Comparison of ENCODE assay signal across 14 cellular contexts in genomic region chr11:26841818-26842457, GRCh38.
A peak's percentile ranks its signal among the peaks of the same experiment; 100 is the strongest.
DNase-seq lines count a peak whose midpoint lies in the region; ATAC-seq and TF ChIP-seq lines count a peak whose summit lies in the region.
"Had no signal": no experiment of that assay in that cellular context is flagged by ENCODE, and none has a peak within 500 bp of the region (broad histone marks: within the 10 kb centered on the region; RNA-seq: fewer than 3 reads in every experiment).

No MANE protein-coding gene starts in this region.

- peak overlapping the region; percentile 83 for H3K27ac ChIP-seq in ACC112 (ENCODE audit: low read depth, low read length)
- peak overlapping the region; percentile 44 for H3K27ac ChIP-seq in RWPE2 (ENCODE audit: poor library complexity, severe bottlenecking)
- H3K27ac ChIP-seq in colonic mucosa: no peak overlapping the region
- H3K27ac ChIP-seq: A549, WERI-Rb-1 had no signal

- H3K27me3 ChIP-seq in ACC112 (ENCODE audit: insufficient read depth, low read length) (no peaks in the 10 kb centered on the region), RWPE2 (ENCODE audit: insufficient read depth, poor library complexity, severe bottlenecking) (no peaks in the 10 kb centered on the region), colonic mucosa (no peaks in the 10 kb centered on the region)

- no peak for TF ChIP-seq CTCF in RWPE2 (IDR thresholded peaks at IDR 0.05; ENCODE audit: poor library complexity, severe bottlenecking)
- no peak for TF ChIP-seq CTCF in colonic mucosa (IDR thresholded peaks at IDR 0.05)

- H3K36me3 ChIP-seq in ACC112 (ENCODE audit: insufficient read depth, low read length) (no peaks in the 10 kb centered on the region), RWPE2 (ENCODE audit: low read depth) (no peaks in the 10 kb centered on the region), colonic mucosa (no peaks in the 10 kb centered on the region)
- H3K36me3 ChIP-seq: WERI-Rb-1 had no signal

- no peak for DNase-seq in RWPE2 (ENCODE audit: low spot score)
- DNase-seq in fibroblast of gingiva (ENCODE audit: low read depth): peak; percentile 62
- DNase-seq in non-pigmented ciliary epithelial cell (ENCODE audit: low read depth): peak; percentile 51
- no peak for DNase-seq in SHP77 treated with DMSO at 0.1 percent for 48 hours (lab: John Stamatoyannopoulos, UW)
- DNase-seq in colonic mucosa: no peak
- no peak for DNase-seq in DMS153 (lab: John Stamatoyannopoulos, UW)
- DNase-seq: DMS79 treated with DMSO at 0.1 percent for 48 hours, foreskin melanocyte, left colon, RPMI8226, WERI-Rb-1 had no signal

- no peak overlapping the region for H3K9ac ChIP-seq in colonic mucosa (ENCODE audit: low read depth in 2 of 2, low read length in 2 of 2)

- intact Hi-C loops in colonic mucosa (cut with DNase I): no loop called here

- peak; percentile 62; the same call in 2 of the 3 replicates for ATAC-seq in RWPE2 (ENCODE audit: low read depth)
- no peak for ATAC-seq in GM19467 (IDR thresholded peaks at IDR 0.05; ENCODE audit: unreplicated experiment)
- ATAC-seq: A549, left colon had no signal

- H3K4me1 ChIP-seq in ACC112 (ENCODE audit: control insufficient read depth, insufficient read depth, low read length, unreplicated experiment) (peaks cover 31% of the 10 kb centered on the region), RWPE2 (ENCODE audit: insufficient read depth, poor library complexity, severe bottlenecking) (peaks cover 6% of the 10 kb centered on the region), colonic mucosa (no peaks in the 10 kb centered on the region)
- H3K4me1 ChIP-seq: A549 had no signal

- H3K9me3 ChIP-seq in RWPE2 (ENCODE audit: severe bottlenecking) (no peaks in the 10 kb centered on the region), colonic mucosa (no peaks in the 10 kb centered on the region)
- H3K9me3 ChIP-seq: A549 had no signal

- H3K4me3 ChIP-seq in ACC112 (ENCODE audit: low read depth, low read length) (0 out of 2 replicates have a peak overlapping the region, but pooled peaks have one; percentile 2), RWPE2 (ENCODE audit: severe bottlenecking) (no peak overlapping the region), colonic mucosa (no peak overlapping the region)
- H3K4me3 ChIP-seq: A549 had no signal

- H2AFZ ChIP-seq in ACC112 (ENCODE audit: low read length, unreplicated experiment): peak overlapping the region; percentile 60

- no peaks in the 10 kb centered on the region for H3K79me2 ChIP-seq in ACC112 (ENCODE audit: control insufficient read depth, insufficient read depth, low read length, unreplicated experiment)

Comparison
In these comparisons a context has a peak if more than half of its experiments do, and no peak if none do; other contexts are left out.
1. DNase-seq: peak in fibroblast of gingiva (single experiment) and non-pigmented ciliary epithelial cell (single experiment); none in RWPE2 (single experiment), SHP77 treated with DMSO at 0.1 percent for 48 hours (single experiment), colonic mucosa (single experiment) and DMS153 (single experiment).